ENCODE assay signal across 8 cellular contexts in genomic region chr2:134375935-134376334, GRCh38.
A peak's percentile ranks its signal among the peaks of the same experiment; 100 is the strongest.
DNase-seq lines count a peak whose midpoint lies in the region; ATAC-seq, FAIRE-seq and TF ChIP-seq lines count a peak whose summit lies in the region.

No MANE protein-coding gene starts in this region.

- no peak for FAIRE-seq in frontal cortex (lab: Jason Lieb, UNC)

- no peak overlapping the region for H3K4me3 Mint-ChIP-seq in osteocyte (ENCODE audit: unreplicated experiment)

- in situ Hi-C loops in SK-MEL-5 (cut with HindIII; ENCODE audit: low pct_unique_long_range_greater_than_20kb, low sequenced_read_pairs) = no loop called here

- no peaks in the 10 kb centered on the region for H3K27me3 Mint-ChIP-seq in osteocyte (ENCODE audit: unreplicated experiment)

- DNase-seq in DMS 273 treated with DMSO at 0.1 percent for 48 hours (lab: John Stamatoyannopoulos, UW) = peak; percentile 38
- peak; percentile 77 for DNase-seq in SK-MEL-5 (ENCODE audit: low read depth, low spot score)
- peak; percentile 12 to 44 for DNase-seq in frontal cortex (ENCODE audit: low spot score in 2 of 2)
- DNase-seq in osteocyte (ENCODE audit: extremely low spot score, unreplicated experiment) = no peak
- DNase-seq in activated CD4-positive, CD25-positive, alpha-beta regulatory T cell (lab: John Stamatoyannopoulos, UW) = no peak
- DNase-seq in activated CD8-positive, alpha-beta memory T cell treated with anti-CD3 and anti-CD28 coated beads, Interleukin-2, amount 50 U/mL, for 4 hours = no peak

- TF ChIP-seq CTCF in osteocyte (IDR thresholded peaks at IDR 0.05) = peak; percentile 56

- H3K36me3 Mint-ChIP-seq in osteocyte (ENCODE audit: unreplicated experiment) = no peaks in the 10 kb centered on the region

- H3K9me3 Mint-ChIP-seq in osteocyte (ENCODE audit: unreplicated experiment) = no peaks in the 10 kb centered on the region

- ATAC-seq in GM18517 (IDR thresholded peaks at IDR 0.05; ENCODE audit: unreplicated experiment) = no peak
- ATAC-seq in GM21381 (IDR thresholded peaks at IDR 0.05; ENCODE audit: unreplicated experiment) = no peak

- H3K27ac Mint-ChIP-seq in osteocyte (ENCODE audit: unreplicated experiment) = no peak overlapping the region

- peaks cover 11% of the 10 kb centered on the region for H3K4me1 Mint-ChIP-seq in osteocyte (ENCODE audit: unreplicated experiment)

Comparison
In these comparisons a context has a peak if more than half of its experiments do, and no peak if none do; other contexts are left out.
1. DNase-seq: peak in DMS 273 treated with DMSO at 0.1 percent for 48 hours (single experiment), SK-MEL-5 (single experiment) and frontal cortex (2 of 2); none in osteocyte (single experiment), activated CD4-positive, CD25-positive, alpha-beta regulatory T cell (0 of 4) and activated CD8-positive, alpha-beta memory T cell treated with anti-CD3 and anti-CD28 coated beads, Interleukin-2, amount 50 U/mL, for 4 hours (single experiment).